Comparison of ENCODE assay signal across 2 cellular contexts in genomic region chr1:56855190-56855589, GRCh38.
TF ChIP-seq lines count a peak whose summit lies in the region.

No MANE protein-coding gene starts in this region.

TF ChIP-seq in GM23338, 12 proteins besides CTCF, POLR2A, EP300 and RAD21:
- TF ChIP-seq NANOG (IDR thresholded peaks at IDR 0.05; ENCODE audit: borderline replicate concordance): no peak

TF ChIP-seq in HepG2, 621 proteins besides CTCF, POLR2A, EP300 and RAD21:
- TF ChIP-seq ZNF816 (CRISPR knock-in tag; IDR thresholded peaks at IDR 0.05; ENCODE audit: borderline replicate concordance): 0 out of 2 replicates have a peak, but pooled peaks have one; percentile 10
- no peak for TF ChIP-seq ZNF451 (CRISPR knock-in tag; IDR thresholded peaks at IDR 0.05)
- TF ChIP-seq RBFOX2 (IDR thresholded peaks at IDR 0.05; ENCODE audit: low read depth, low read length): peak; percentile 56; the same call in 1 of the 2 replicates
- no peak for TF ChIP-seq MED8 (CRISPR knock-in tag; IDR thresholded peaks at IDR 0.05; ENCODE audit: insufficient replicate concordance)
